ENCODE assay signal across 1 cellular context in the genomic region with DNA sequence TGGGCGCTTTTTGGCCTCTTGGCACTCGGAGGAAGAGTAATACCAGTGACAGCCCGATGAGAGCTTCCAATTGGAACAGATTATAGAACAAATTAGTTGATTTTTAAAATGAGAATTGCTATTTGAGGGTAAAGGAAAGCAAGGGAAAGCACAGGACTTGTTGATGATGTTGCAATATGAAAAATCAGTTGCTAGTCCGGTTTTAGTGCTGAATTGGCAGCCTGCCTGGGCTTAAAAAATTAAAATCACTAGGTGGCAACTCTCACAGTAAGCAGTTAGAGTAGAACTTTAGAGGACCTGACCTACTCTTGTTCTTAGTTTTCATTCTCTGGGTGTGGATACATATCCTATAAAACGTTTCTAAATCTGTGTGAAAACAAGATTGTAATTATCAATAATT.
TF ChIP-seq lines count a peak whose summit lies in the region.

No MANE protein-coding gene starts in this region.

TF ChIP-seq in endothelial cell of umbilical vein, 7 proteins besides CTCF, POLR2A, EP300 and RAD21:
- TF ChIP-seq POLR2AphosphoS5 (IDR thresholded peaks at IDR 0.05; ENCODE audit: insufficient read depth, low read depth, low read length): no peak
- TF ChIP-seq EZH2 (IDR thresholded peaks at IDR 0.05; ENCODE audit: borderline replicate concordance, low read depth, low read length, severe bottlenecking): no peak
- TF ChIP-seq GATA2 (IDR thresholded peaks at IDR 0.05; ENCODE audit: insufficient read depth, insufficient read length, low read depth, low read length): no peak
